ENCODE assay signal across 1 cellular context in the genomic region with DNA sequence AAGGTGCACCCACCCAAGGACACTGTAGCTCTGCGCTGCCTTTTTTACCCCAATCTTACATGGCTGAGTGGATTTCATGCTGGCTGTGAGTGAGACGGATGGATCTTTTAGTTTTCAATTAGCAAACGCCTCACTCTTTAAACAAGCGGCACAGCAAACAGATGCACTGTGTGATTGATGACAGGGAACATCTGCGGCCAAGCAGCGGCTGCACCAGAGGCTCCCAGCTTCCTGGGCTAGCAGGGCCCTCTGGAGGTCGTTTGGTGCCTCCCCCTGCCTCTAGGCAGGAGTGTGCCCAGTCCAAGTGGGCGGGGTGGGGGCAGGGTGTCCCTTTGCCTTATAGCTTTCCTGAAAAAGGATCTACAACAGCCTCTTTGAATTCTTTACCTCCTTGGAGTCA.
TF ChIP-seq lines count a peak whose summit lies in the region.

No MANE protein-coding gene starts in this region.

TF ChIP-seq in HCT116, 20 proteins besides CTCF, POLR2A, EP300 and RAD21 (continued from another document):
- TF ChIP-seq SIN3A (IDR thresholded peaks at IDR 0.05; ENCODE audit: low read depth) (no peak), YY1 (IDR thresholded peaks at IDR 0.05; ENCODE audit: extremely low read depth, insufficient replicate concordance, low read depth, low read length) (no peak), CBX3 (IDR thresholded peaks at IDR 0.05; ENCODE audit: low read depth) (no peak), ELF1 (IDR thresholded peaks at IDR 0.05; ENCODE audit: borderline replicate concordance, low read depth) (no peak), TCF7L2 (IDR thresholded peaks at IDR 0.05; ENCODE audit: borderline replicate concordance, extremely low read depth, insufficient read depth, insufficient read length) (no peak), EZH2 (IDR thresholded peaks at IDR 0.05) (no peak)
- TF ChIP-seq, protein P1, sequence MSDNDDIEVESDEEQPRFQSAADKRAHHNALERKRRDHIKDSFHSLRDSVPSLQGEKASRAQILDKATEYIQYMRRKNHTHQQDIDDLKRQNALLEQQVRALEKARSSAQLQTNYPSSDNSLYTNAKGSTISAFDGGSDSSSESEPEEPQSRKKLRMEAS (IDR thresholded peaks at IDR 0.05) = no peak
- TF ChIP-seq, protein P2, sequence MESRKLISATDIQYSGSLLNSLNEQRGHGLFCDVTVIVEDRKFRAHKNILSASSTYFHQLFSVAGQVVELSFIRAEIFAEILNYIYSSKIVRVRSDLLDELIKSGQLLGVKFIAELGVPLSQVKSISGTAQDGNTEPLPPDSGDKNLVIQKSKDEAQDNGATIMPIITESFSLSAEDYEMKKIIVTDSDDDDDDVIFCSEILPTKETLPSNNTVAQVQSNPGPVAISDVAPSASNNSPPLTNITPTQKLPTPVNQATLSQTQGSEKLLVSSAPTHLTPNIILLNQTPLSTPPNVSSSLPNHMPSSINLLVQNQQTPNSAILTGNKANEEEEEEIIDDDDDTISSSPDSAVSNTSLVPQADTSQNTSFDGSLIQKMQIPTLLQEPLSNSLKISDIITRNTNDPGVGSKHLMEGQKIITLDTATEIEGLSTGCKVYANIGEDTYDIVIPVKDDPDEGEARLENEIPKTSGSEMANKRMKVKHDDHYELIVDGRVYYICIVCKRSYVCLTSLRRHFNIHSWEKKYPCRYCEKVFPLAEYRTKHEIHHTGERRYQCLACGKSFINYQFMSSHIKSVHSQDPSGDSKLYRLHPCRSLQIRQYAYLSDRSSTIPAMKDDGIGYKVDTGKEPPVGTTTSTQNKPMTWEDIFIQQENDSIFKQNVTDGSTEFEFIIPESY (IDR thresholded peaks at IDR 0.05; ENCODE audit: extremely low read depth, insufficient replicate concordance, low read length) = no peak
